In the genomic region with DNA sequence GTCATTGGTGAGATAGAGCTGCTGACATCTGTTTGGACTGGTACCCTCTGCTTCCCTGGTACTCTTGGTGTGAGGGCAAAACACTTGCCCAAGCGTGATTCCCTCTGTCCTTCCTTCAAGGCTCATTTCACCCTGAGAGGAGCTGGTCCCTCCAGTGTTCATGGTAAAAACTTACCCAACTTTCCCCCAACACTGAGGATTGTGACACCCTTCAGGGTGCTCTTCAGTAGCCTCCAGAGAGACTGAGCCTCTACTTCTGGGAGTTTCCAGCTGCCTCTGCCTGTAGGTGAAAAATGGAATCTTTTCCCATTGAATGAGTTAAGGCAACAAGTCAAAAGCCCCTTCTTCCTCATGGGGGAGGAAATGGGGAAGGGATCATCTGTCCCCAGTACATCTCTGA, we compare ENCODE assay signal across 28 cellular contexts. TPM values are rescaled to one million over a fixed set of nuclear protein-coding genes. Genes with fewer than 3 reads are reported as not detected.
"Had no signal": no experiment of that assay in that cellular context is flagged by ENCODE, and none has a peak within 500 bp of the region (broad histone marks: within the 10 kb centered on the region; RNA-seq: fewer than 3 reads in every experiment).

No MANE protein-coding gene starts in this region.

- FAIRE-seq: urothelium cell line had no signal

- H3K9me3 ChIP-seq: stomach, suprapubic skin, testis, thoracic aorta, thyroid gland, tibial artery, tibial nerve, transverse colon, upper lobe of left lung, upper lobe of right lung, uterus, vagina had no signal

- DNase-seq: stimulated activated CD4-positive, alpha-beta T cell treated with anti-CD3 and anti-CD28 coated beads, Interleukin-2, amount 100 ng/mL, for 48 hours; stimulated activated CD4-positive, alpha-beta T cell treated with anti-CD3 and anti-CD28 coated beads, Interleukin-4, amount 100 ng/mL, for 1 hour; stimulated activated CD4-positive, alpha-beta T cell treated with anti-CD3 and anti-CD28 coated beads, Interleukin-4, amount 100 ng/mL, for 24 hours; stimulated activated CD4-positive, alpha-beta T cell treated with anti-CD3 and anti-CD28 coated beads, Interleukin-4, amount 100 ng/mL, for 4 hours; stimulated activated CD8-positive, alpha-beta memory T cell treated with anti-CD3 and anti-CD28 coated beads, Interleukin-4, amount 100 ng/mL, for 48 hours; stimulated activated naive B cell treated with anti-CD40 and anti-IgM and Interleukin-4, amounts not matched to agents 10 μg/mL and 1 μg/mL and 100 μg/mL, for 72 hours; stimulated activated naive CD4-positive, alpha-beta T cell; stimulated activated naive CD4-positive, alpha-beta T cell treated with Interleukin-2 at 50 U/mL for 16 hours; stimulated activated naive CD8-positive, alpha-beta T cell treated with anti-CD3 and anti-CD28 coated beads, Interleukin-15, amount 100 ng/mL, for 72 hours; stimulated activated naive CD8-positive, alpha-beta T cell treated with anti-CD3 and anti-CD28 coated beads, Interleukin-15, Interleukin-2, amounts not matched to agents 100 U/mL and 50 U/mL, for 24 hours; stomach; substantia nigra; testis; thyroid gland; tibial artery; transverse colon; trophoblast cell; upper lobe of right lung; uterus had no signal

- H3K4me3 ChIP-seq: stomach, suprapubic skin, testis, thoracic aorta, thyroid gland, tibial artery, tibial nerve, transverse colon, upper lobe of left lung, upper lobe of right lung, uterus, vagina had no signal

- H3K4me1 ChIP-seq: suprapubic skin, testis, transverse colon, upper lobe of right lung, uterus, vagina had no signal

- H3K27ac ChIP-seq: stomach, suprapubic skin, testis, thoracic aorta, thyroid gland, tibial artery, tibial nerve, transverse colon, upper lobe of left lung, upper lobe of right lung, uterus, vagina had no signal

- H3K27me3 ChIP-seq: stomach, testis, thyroid gland, tibial artery, tibial nerve, transverse colon, upper lobe of left lung, upper lobe of right lung, uterus, vagina had no signal

- ATAC-seq: stimulated activated effector memory CD8-positive, alpha-beta T cell treated with anti-CD3 and anti-CD28 coated beads, Interleukin-12 subunit alpha, Interleukin-12 subunit beta, amount 100 ng/mL, for 72 hours; stimulated activated memory B cell treated with anti-CD40 and anti-IgM and Interleukin-4, amounts not matched to agents 10 μg/mL and 1 μg/mL and 100 μg/mL, for 72 hours; stimulated activated naive B cell treated with anti-CD40 and anti-IgM and Interleukin-4, amounts not matched to agents 10 μg/mL and 1 μg/mL and 100 μg/mL, for 72 hours; stimulated activated naive CD8-positive, alpha-beta T cell treated with anti-CD3 and anti-CD28 coated beads, Interleukin-15, amount 100 ng/mL, for 72 hours; stimulated activated naive CD8-positive, alpha-beta T cell treated with anti-CD3 and anti-CD28 coated beads, Interleukin-15, Interleukin-2, amounts not matched to agents 100 U/mL and 50 U/mL, for 24 hours; upper lobe of right lung had no signal

- H3K36me3 ChIP-seq: stomach, suprapubic skin, thoracic aorta, thyroid gland, tibial artery, tibial nerve, transverse colon, upper lobe of left lung, upper lobe of right lung, uterus, vagina had no signal

RNA-seq across cellular contexts. Expression of a gene that starts 9.6 kb away (rescaled TPM):
- total RNA-seq: subcutaneous adipose tissue, suprapubic skin, transverse colon, upper lobe of right lung, vagina had no signal
